11 cellular contexts compared by ENCODE assay signal in genomic region chr4:22500831-22501714, GRCh38. TPM values are rescaled to one million over a fixed set of nuclear protein-coding genes. Genes with fewer than 3 reads are reported as not detected.
DNase-seq lines count a peak whose midpoint lies in the region; ATAC-seq, FAIRE-seq and TF ChIP-seq lines count a peak whose summit lies in the region.
"Had no signal": no experiment of that assay in that cellular context is flagged by ENCODE, and none has a peak within 500 bp of the region (broad histone marks: within the 10 kb centered on the region; RNA-seq: fewer than 3 reads in every experiment).

No MANE protein-coding gene starts in this region.

- H3K36me3 ChIP-seq in endothelial cell of umbilical vein (ENCODE audit: control insufficient read depth in 2 of 2, extremely low read depth in 1 of 2, insufficient read depth in 2 of 2, low read length in 2 of 2) (no peaks in the 10 kb centered on the region), skeletal muscle tissue (ENCODE audit: control insufficient read depth in 3 of 3, insufficient read depth in 3 of 3, low read length in 3 of 3) (no peaks in the 10 kb centered on the region), spleen (no peaks in the 10 kb centered on the region)
- H3K36me3 ChIP-seq: thoracic aorta had no signal

- H3K27me3 Mint-ChIP-seq in endothelial cell (ENCODE audit: unreplicated experiment): peaks cover 1% of the 10 kb centered on the region
- H3K27me3 Mint-ChIP-seq: activated CD8-positive, alpha-beta memory T cell treated with anti-CD3 and anti-CD28 coated beads, Interleukin-2, amount 10 ng/mL, durations not matched to agents 7 days and 5 days had no signal

- DNase-seq in LoVo (ENCODE audit: low spot score): peak; percentile 72
- DNase-seq in endothelial cell of umbilical vein (ENCODE audit: low read depth, low spot score): peak; percentile 51
- DNase-seq in NCI-H1417 treated with DMSO at 0.1 percent for 48 hours (lab: John Stamatoyannopoulos, UW): no peak
- no peak for DNase-seq in medulla oblongata (ENCODE audit: extremely low spot score)
- no peak for DNase-seq in endothelial cell (ENCODE audit: low spot score)
- DNase-seq in spleen: no peak
- DNase-seq: activated CD8-positive, alpha-beta memory T cell treated with anti-CD3 and anti-CD28 coated beads, Interleukin-2, amount 10 ng/mL, durations not matched to agents 7 days and 5 days had no signal

- CTCF ChIA-PET in endothelial cell of umbilical vein (lab: Charles Lee): interaction anchor here (0.8 to 1.5 kb wide), 5 partner anchors 8 to 66 kb away, joined by 3 read pairs; no protein-coding TSS in a partner anchor

- H3K4me3 ChIP-seq in endothelial cell of umbilical vein (replicated peaks in 1 of 3; ENCODE audit: insufficient read depth in 1 of 3, low read depth in 1 of 3, low read length in 3 of 3) (no peak overlapping the region), skeletal muscle tissue (ENCODE audit: low read length in 3 of 3) (no peak overlapping the region), spleen (no peak overlapping the region)
- H3K4me3 ChIP-seq: K562, thoracic aorta had no signal

- BruUV-seq in endothelial cell of umbilical vein (replicated peaks; lab: Mats Ljungman, UMichigan): no TSS peak

- H3K4me1 Mint-ChIP-seq in endothelial cell (ENCODE audit: unreplicated experiment): no peaks in the 10 kb centered on the region
- H3K4me1 Mint-ChIP-seq: activated CD8-positive, alpha-beta memory T cell treated with anti-CD3 and anti-CD28 coated beads, Interleukin-2, amount 10 ng/mL, durations not matched to agents 7 days and 5 days had no signal

- intact Hi-C loops in endothelial cell of umbilical vein (cut with micrococcal nuclease) (loop anchor here (2.0 kb wide), 1 partner anchor 22 kb away; no protein-coding TSS in a partner anchor), spleen (cut with DNase I; ENCODE audit: low total_unique reads) (loop anchor here (10.0 kb wide), 1 partner anchor 184 kb away; no protein-coding TSS in a partner anchor)

- H3K4me1 ChIP-seq in endothelial cell of umbilical vein (ENCODE audit: control insufficient read depth, extremely low read depth, insufficient read depth, low read length) (peaks cover 3% of the 10 kb centered on the region), skeletal muscle tissue (ENCODE audit: control insufficient read depth in 3 of 3, insufficient read depth in 3 of 3, low read length in 3 of 3) (peaks cover 14 to 35% (median 14%) of the 10 kb centered on the region in 3 donors), spleen (no peaks in the 10 kb centered on the region)

- H3K27ac ChIP-seq in endothelial cell of umbilical vein (ENCODE audit: insufficient read depth, low read depth, low read length) (no peak overlapping the region), skeletal muscle tissue (ENCODE audit: low read depth, low read length) (peak overlapping the region; percentile 70), spleen (no peak overlapping the region)
- H3K27ac ChIP-seq: thoracic aorta had no signal

- H3K9me3 Mint-ChIP-seq in endothelial cell (ENCODE audit: unreplicated experiment): no peaks in the 10 kb centered on the region

- FAIRE-seq in endothelial cell of umbilical vein (lab: Jason Lieb, UNC): peak; percentile 48
- FAIRE-seq: K562 had no signal

- H3K27me3 ChIP-seq in endothelial cell of umbilical vein (ENCODE audit: control insufficient read depth in 2 of 2, insufficient read depth in 2 of 2, low read length in 2 of 2) (no peaks in the 10 kb centered on the region), skeletal muscle tissue (ENCODE audit: control insufficient read depth in 3 of 3, insufficient read depth in 3 of 3, low read length in 3 of 3) (no peaks in the 10 kb centered on the region), spleen (replicated peaks in 1 of 7) (no peaks in the 10 kb centered on the region)

- 83 to 91% (median 90%) methylated on average over 6 of the region's 6 CpGs for WGBS in spleen, 5 donors

- H3K9me3 ChIP-seq in endothelial cell of umbilical vein (replicated peaks; ENCODE audit: control insufficient read depth, insufficient read depth, low read length) (no peaks in the 10 kb centered on the region), skeletal muscle tissue (ENCODE audit: control insufficient read depth in 3 of 3, low read length in 3 of 3) (no peaks in the 10 kb centered on the region), spleen (no peaks in the 10 kb centered on the region)
- H3K9me3 ChIP-seq: thoracic aorta had no signal

- H3K79me2 ChIP-seq in endothelial cell of umbilical vein (ENCODE audit: control insufficient read depth, insufficient read depth, low read length): peaks cover 61% of the 10 kb centered on the region

- no peak overlapping the region for H2AFZ ChIP-seq in endothelial cell of umbilical vein (ENCODE audit: low read depth, low read length)

- TF ChIP-seq POLR2A in endothelial cell of umbilical vein (IDR thresholded peaks at IDR 0.05; ENCODE audit: low read depth, low read length) (no peak), spleen (IDR thresholded peaks at IDR 0.05) (no peak)

- ATAC-seq in GM18867 (IDR thresholded peaks at IDR 0.05; ENCODE audit: unreplicated experiment): peak; percentile 65
- ATAC-seq: activated CD8-positive, alpha-beta memory T cell treated with anti-CD3 and anti-CD28 coated beads, Interleukin-2, amount 10 ng/mL, durations not matched to agents 7 days and 5 days; K562 had no signal

- H3K9me1 ChIP-seq in endothelial cell of umbilical vein (replicated peaks; ENCODE audit: control insufficient read depth, extremely low read depth, insufficient read depth, low read length): no peaks in the 10 kb centered on the region

- no peak overlapping the region for H3K27ac Mint-ChIP-seq in endothelial cell (ENCODE audit: unreplicated experiment)
- H3K27ac Mint-ChIP-seq: activated CD8-positive, alpha-beta memory T cell treated with anti-CD3 and anti-CD28 coated beads, Interleukin-2, amount 10 ng/mL, durations not matched to agents 7 days and 5 days had no signal

- H3K4me3 Mint-ChIP-seq in endothelial cell (ENCODE audit: unreplicated experiment): no peak overlapping the region
- H3K4me3 Mint-ChIP-seq: activated CD8-positive, alpha-beta memory T cell treated with anti-CD3 and anti-CD28 coated beads, Interleukin-2, amount 10 ng/mL, durations not matched to agents 7 days and 5 days had no signal

- POLR2A ChIA-PET in endothelial cell of umbilical vein (lab: Charles Lee): no interaction called here

- no peak for TF ChIP-seq CTCF in endothelial cell of umbilical vein (IDR thresholded peaks at IDR 0.05; ENCODE audit: extremely low read depth in 1 of 2, insufficient read depth in 1 of 2, low read depth in 1 of 2, low read length in 2 of 2)
- no peak for TF ChIP-seq CTCF in endothelial cell (IDR thresholded peaks at IDR 0.05; ENCODE audit: unreplicated experiment)
- no peak for TF ChIP-seq CTCF in spleen (IDR thresholded peaks at IDR 0.05 in 8 of 11, conservative IDR thresholded peaks at IDR 0.05 in 3 of 11)

- no peak overlapping the region for H3K4me2 ChIP-seq in endothelial cell of umbilical vein (ENCODE audit: insufficient read depth, low read length)

- H3K9ac ChIP-seq in endothelial cell of umbilical vein (replicated peaks; ENCODE audit: extremely low read depth, insufficient read depth, low read length) (no peak overlapping the region), skeletal muscle tissue (ENCODE audit: low read depth in 1 of 3, low read length in 3 of 3) (peak overlapping the region in 1 of 3 donors; percentile 23)

- H4K20me1 ChIP-seq in endothelial cell of umbilical vein (replicated peaks; ENCODE audit: control insufficient read depth, extremely low read depth, insufficient read depth, low read length): no peaks in the 10 kb centered on the region

- H3K36me3 Mint-ChIP-seq in endothelial cell (ENCODE audit: low read depth, unreplicated experiment): no peaks in the 10 kb centered on the region
- H3K36me3 Mint-ChIP-seq: activated CD8-positive, alpha-beta memory T cell treated with anti-CD3 and anti-CD28 coated beads, Interleukin-2, amount 10 ng/mL, durations not matched to agents 7 days and 5 days had no signal

- dilution Hi-C loops in endothelial cell of umbilical vein (cut with MboI; ENCODE audit: extremely low pct_ligation_motif_present, low sequenced_read_pairs): no loop called here

TF ChIP-seq in endothelial cell of umbilical vein, 7 proteins besides CTCF, POLR2A, EP300 and RAD21:
- TF ChIP-seq FOS (IDR thresholded peaks at IDR 0.05; ENCODE audit: borderline replicate concordance, insufficient read depth, low read length): peak; percentile 59
- TF ChIP-seq EZH2 (IDR thresholded peaks at IDR 0.05; ENCODE audit: borderline replicate concordance, low read depth, low read length, severe bottlenecking): no peak
- TF ChIP-seq MAX (IDR thresholded peaks at IDR 0.05; ENCODE audit: insufficient read depth, insufficient read length): no peak
- no peak for TF ChIP-seq POLR2AphosphoS5 (IDR thresholded peaks at IDR 0.05; ENCODE audit: insufficient read depth, low read depth, low read length)
- TF ChIP-seq JUN (IDR thresholded peaks at IDR 0.05; ENCODE audit: borderline replicate concordance, insufficient read depth, insufficient read length, low read depth): no peak

RNA-seq across cellular contexts. Expression of gene ADGRA3, which starts 14.8 kb away (rescaled TPM):
- total RNA-seq in endothelial cell of umbilical vein (34.4 and 36.2 TPM in 2 replicates), skeletal muscle tissue (92.4 TPM), endothelial cell (ENCODE audit: unreplicated experiment) (20.1 TPM), spleen (10 to 100 TPM in 1 of 7 donors, 1 to 10 TPM in 6; 4.3 to 10.6 (median 5.9) TPM)
- polyA plus RNA-seq in endothelial cell of umbilical vein (13.1 and 17.2 TPM in 2 replicates), spleen (1 to 10 TPM; 1.6 TPM)
- polyA plus RNA-seq in endothelial cell of umbilical vein (2011; cell fraction: cytosol; rRNA removed): 15.1 and 15.7 TPM in 2 replicates
- polyA plus RNA-seq in endothelial cell of umbilical vein (2011; cell fraction: nucleus; rRNA removed): 40.0 and 42.2 TPM in 2 replicates
- polyA plus RNA-seq in endothelial cell of umbilical vein (2012): 28.2 and 34.4 TPM in 2 replicates
- 87.4 and 135 TPM in 2 replicates for polyA minus RNA-seq in endothelial cell of umbilical vein
- polyA minus RNA-seq in endothelial cell of umbilical vein (2011; cell fraction: cytosol; rRNA and poly(A)+ RNA removed): 6.7 TPM
- 67.8 and 132 TPM in 2 replicates for polyA minus RNA-seq in endothelial cell of umbilical vein (2011; cell fraction: nucleus; rRNA and poly(A)+ RNA removed)

Comparison
In these comparisons a context has a peak if more than half of its experiments do, and no peak if none do; other contexts are left out.
1. DNase-seq: peak in LoVo (single experiment) and endothelial cell of umbilical vein (single experiment); none in NCI-H1417 treated with DMSO at 0.1 percent for 48 hours (single experiment), medulla oblongata (single experiment), endothelial cell (single experiment) and spleen (single experiment).